19 cellular contexts compared by ENCODE assay signal in genomic region chr4:56217383-56217890, GRCh38.
"Had no signal": no experiment of that assay in that cellular context is flagged by ENCODE, and none has a peak within 500 bp of the region (broad histone marks: within the 10 kb centered on the region; RNA-seq: fewer than 3 reads in every experiment).

No MANE protein-coding gene starts in this region.

- H3K36me3 ChIP-seq: breast epithelium, esophagus squamous epithelium, left ventricle myocardium inferior, sigmoid colon, suprapubic skin had no signal

- H3K9me3 ChIP-seq: breast epithelium, esophagus squamous epithelium, sigmoid colon, suprapubic skin had no signal

- H3K4me3 ChIP-seq: breast epithelium, dorsolateral prefrontal cortex, esophagus squamous epithelium, left ventricle myocardium inferior, sigmoid colon, suprapubic skin had no signal

- H3K4me3 Mint-ChIP-seq: activated CD4-positive, alpha-beta memory T cell treated with anti-CD3 and anti-CD28 coated beads, Interleukin-2, amount 10 ng/mL, durations not matched to agents 7 days and 5 days; activated CD4-positive, alpha-beta T cell treated with anti-CD3 and anti-CD28 coated beads for 36 hours; activated naive CD8-positive, alpha-beta T cell treated with anti-CD3 and anti-CD28 coated beads, Interleukin-2, amount 10 ng/mL, durations not matched to agents 7 days and 5 days; natural killer cell had no signal

- H3K27me3 ChIP-seq: breast epithelium, dorsolateral prefrontal cortex, esophagus squamous epithelium, sigmoid colon, suprapubic skin had no signal

- ATAC-seq: activated CD4-positive, alpha-beta T cell treated with anti-CD3 and anti-CD28 coated beads for 36 hours; natural killer cell; stimulated activated naive CD8-positive, alpha-beta T cell treated with anti-CD3 and anti-CD28 coated beads, Interleukin-15, Interleukin-2, amounts not matched to agents 100 U/mL and 50 U/mL, for 24 hours had no signal

- H3K27ac Mint-ChIP-seq: activated CD4-positive, alpha-beta memory T cell treated with anti-CD3 and anti-CD28 coated beads, Interleukin-2, amount 10 ng/mL, durations not matched to agents 7 days and 5 days; activated CD4-positive, alpha-beta T cell treated with anti-CD3 and anti-CD28 coated beads for 36 hours; activated naive CD8-positive, alpha-beta T cell treated with anti-CD3 and anti-CD28 coated beads, Interleukin-2, amount 10 ng/mL, durations not matched to agents 7 days and 5 days; natural killer cell had no signal

- DNase-seq: activated CD4-positive, alpha-beta memory T cell treated with anti-CD3 and anti-CD28 coated beads, Interleukin-2, amount 10 ng/mL, durations not matched to agents 7 days and 5 days; activated CD4-positive, alpha-beta T cell treated with anti-CD3 and anti-CD28 coated beads for 36 hours; activated gamma-delta T cell treated with Interleukin-2 at 50 U/mL for 16 hours; activated naive CD8-positive, alpha-beta T cell treated with anti-CD3 and anti-CD28 coated beads, Interleukin-2, amount 10 ng/mL, durations not matched to agents 7 days and 5 days; activated T-cell treated with anti-CD3 and anti-CD28 coated beads, Interleukin-2, amount 50 U/mL, for 48 hours; anterior cingulate cortex; dorsolateral prefrontal cortex; esophagus squamous epithelium; foreskin fibroblast; left ventricle myocardium inferior; mesenchymal stem cell; natural killer cell; occipital lobe; sigmoid colon; stimulated activated CD4-positive, alpha-beta T cell treated with anti-CD3 and anti-CD28 coated beads, Interleukin-2, amount 100 ng/mL, for 48 hours; stimulated activated naive CD8-positive, alpha-beta T cell treated with anti-CD3 and anti-CD28 coated beads, Interleukin-15, Interleukin-2, amounts not matched to agents 100 U/mL and 50 U/mL, for 24 hours had no signal

- H3K4me1 Mint-ChIP-seq: activated CD4-positive, alpha-beta memory T cell treated with anti-CD3 and anti-CD28 coated beads, Interleukin-2, amount 10 ng/mL, durations not matched to agents 7 days and 5 days; activated CD4-positive, alpha-beta T cell treated with anti-CD3 and anti-CD28 coated beads for 36 hours; activated naive CD8-positive, alpha-beta T cell treated with anti-CD3 and anti-CD28 coated beads, Interleukin-2, amount 10 ng/mL, durations not matched to agents 7 days and 5 days; natural killer cell had no signal

- H3K36me3 Mint-ChIP-seq: activated naive CD8-positive, alpha-beta T cell treated with anti-CD3 and anti-CD28 coated beads, Interleukin-2, amount 10 ng/mL, durations not matched to agents 7 days and 5 days; natural killer cell had no signal

- H3K9me3 Mint-ChIP-seq: activated CD4-positive, alpha-beta memory T cell treated with anti-CD3 and anti-CD28 coated beads, Interleukin-2, amount 10 ng/mL, durations not matched to agents 7 days and 5 days; natural killer cell had no signal

- H3K27ac ChIP-seq: breast epithelium, dorsolateral prefrontal cortex, esophagus squamous epithelium, left ventricle myocardium inferior, sigmoid colon, suprapubic skin, VCaP had no signal

- H3K4me1 ChIP-seq: breast epithelium, left ventricle myocardium inferior, sigmoid colon had no signal
